Comparison of ENCODE assay signal across 4 cellular contexts in the genomic region with DNA sequence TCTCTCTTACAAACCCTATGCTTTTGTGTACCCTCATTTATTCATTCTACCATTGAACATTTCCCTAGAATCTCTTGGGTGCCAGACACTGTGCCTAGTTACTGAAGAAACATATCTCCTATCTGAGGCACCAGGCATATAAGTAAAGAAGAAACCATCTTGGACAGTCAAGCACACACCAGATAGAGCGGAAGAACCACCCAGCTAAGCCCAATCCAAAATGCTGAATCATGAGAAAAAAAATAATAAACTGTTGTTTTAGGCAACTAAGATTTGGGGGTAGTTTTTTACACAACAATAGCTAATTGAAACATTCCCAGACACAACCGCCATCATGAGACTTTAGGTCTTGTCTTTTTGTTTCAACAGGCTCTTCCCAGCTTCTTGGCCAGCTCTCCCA.
TF ChIP-seq lines count a peak whose summit lies in the region.

No MANE protein-coding gene starts in this region.

TF ChIP-seq in A549, 52 proteins besides CTCF, POLR2A, EP300 and RAD21:
- TF ChIP-seq NFE2L2 (conservative IDR thresholded peaks at IDR 0.05; ENCODE audit: low read length) (no peak), MAFK (IDR thresholded peaks at IDR 0.05; ENCODE audit: partially characterized antibody) (peak; percentile 90)
TF ChIP-seq in A549: peak in this region for 1.

TF ChIP-seq in GM23338, 12 proteins besides CTCF, POLR2A, EP300 and RAD21:
- TF ChIP-seq EZH2 (IDR thresholded peaks at IDR 0.05; ENCODE audit: low read depth, unreplicated experiment) (no peak), ZNF331 (CRISPR knock-in tag; IDR thresholded peaks at IDR 0.05; ENCODE audit: low read depth) (peak; percentile 99)

TF ChIP-seq in IMR-90, 13 proteins besides CTCF, POLR2A, EP300 and RAD21:
- TF ChIP-seq CHD1 (IDR thresholded peaks at IDR 0.05; ENCODE audit: low read depth, low read length) (no peak), NFE2L2 (IDR thresholded peaks at IDR 0.05; ENCODE audit: low read depth, low read length) (no peak), MAFK (IDR thresholded peaks at IDR 0.05; ENCODE audit: low read depth, low read length) (peak; percentile 72)

TF ChIP-seq in H1, 55 proteins besides CTCF, POLR2A, EP300 and RAD21:
- TF ChIP-seq, protein P1, sequence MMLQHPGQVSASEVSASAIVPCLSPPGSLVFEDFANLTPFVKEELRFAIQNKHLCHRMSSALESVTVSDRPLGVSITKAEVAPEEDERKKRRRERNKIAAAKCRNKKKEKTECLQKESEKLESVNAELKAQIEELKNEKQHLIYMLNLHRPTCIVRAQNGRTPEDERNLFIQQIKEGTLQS (IDR thresholded peaks at IDR 0.05; ENCODE audit: insufficient read depth, low read depth, low read length), result no peak
- TF ChIP-seq MAFK (IDR thresholded peaks at IDR 0.05; ENCODE audit: low read depth, low read length), result peak; percentile 43; the same call in 1 of the 2 replicates
